1 cellular context compared by ENCODE assay signal in the genomic region with DNA sequence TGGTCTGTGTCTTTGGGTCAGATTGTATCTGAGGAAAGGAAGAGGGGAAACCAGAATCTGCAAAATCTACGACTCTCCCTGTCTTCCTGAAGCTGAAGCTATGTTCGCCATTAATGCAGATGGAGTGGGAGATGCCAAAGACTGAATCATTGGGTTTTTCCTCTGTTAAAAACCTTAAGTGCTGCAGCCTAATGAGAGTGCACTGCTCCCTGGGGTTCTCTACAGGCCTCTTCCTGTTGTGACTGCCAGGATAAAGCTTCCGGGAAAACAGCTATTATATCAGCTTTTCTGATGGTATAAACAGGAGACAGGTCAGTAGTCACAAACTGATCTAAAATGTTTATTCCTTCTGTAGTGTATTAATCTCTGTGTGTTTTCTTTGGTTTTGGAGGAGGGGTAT.
TF ChIP-seq lines count a peak whose summit lies in the region.

No MANE protein-coding gene starts in this region.

TF ChIP-seq in GM23338, 12 proteins besides CTCF, POLR2A, EP300 and RAD21 (continued from another document):
- TF ChIP-seq JUNB (IDR thresholded peaks at IDR 0.05; ENCODE audit: unreplicated experiment) = no peak
